14 cellular contexts compared by ENCODE assay signal in genomic region chr4:169062861-169063197, GRCh38. TPM values are rescaled to one million over a fixed set of nuclear protein-coding genes. Genes with fewer than 3 reads are reported as not detected.
DNase-seq lines count a peak whose midpoint lies in the region; ATAC-seq and TF ChIP-seq lines count a peak whose summit lies in the region.
"Had no signal": no experiment of that assay in that cellular context is flagged by ENCODE, and none has a peak within 500 bp of the region (broad histone marks: within the 10 kb centered on the region; RNA-seq: fewer than 3 reads in every experiment).

No MANE protein-coding gene starts in this region.

- H3K27me3 Mint-ChIP-seq in natural killer cell (ENCODE audit: low read depth in 2 of 2): no peaks in the 10 kb centered on the region
- H3K27me3 Mint-ChIP-seq in natural killer cell treated with Interleukin-12 subunit alpha and Interleukin-12 subunit beta and Interleukin-15 and Interleukin-18, amount 100 ng/mL, for 72 hours: no peaks in the 10 kb centered on the region

- DNase-seq in natural killer cell (no peak), right cardiac atrium (no peak), psoas muscle (no peak), HuH-7 (ENCODE audit: low spot score) (no peak), AG20443 (ENCODE audit: low spot score) (no peak)
- DNase-seq in natural killer cell treated with Interleukin-12 subunit alpha and Interleukin-12 subunit beta and Interleukin-15 and Interleukin-18, amount 100 ng/mL, for 72 hours (ENCODE audit: low spot score): no peak
- DNase-seq: activated CD8-positive, alpha-beta memory T cell treated with anti-CD3 and anti-CD28 coated beads, Interleukin-2, amount 50 U/mL, for 4 hours; amygdala; NCI-H1105; NCI-H510A treated with DMSO at 0.1 percent for 48 hours; stimulated activated CD4-positive, alpha-beta T cell treated with anti-CD3 and anti-CD28 coated beads, Interleukin-4, amount 100 ng/mL, for 1 hour; stimulated activated naive CD4-positive, alpha-beta T cell treated with Interleukin-2 at 50 U/mL for 16 hours had no signal

- H3K27ac ChIP-seq in right cardiac atrium (ENCODE audit: low read length): peak overlapping the region; percentile 92
- H3K27ac ChIP-seq in psoas muscle: peak overlapping the region; percentile 32

- H3K36me3 ChIP-seq in psoas muscle (ENCODE audit: insufficient read depth in 1 of 2, low read depth in 1 of 2): no peaks in the 10 kb centered on the region

- H3K9me3 Mint-ChIP-seq in natural killer cell: no peaks in the 10 kb centered on the region
- H3K9me3 Mint-ChIP-seq in natural killer cell treated with Interleukin-12 subunit alpha and Interleukin-12 subunit beta and Interleukin-15 and Interleukin-18, amount 100 ng/mL, for 72 hours: no peaks in the 10 kb centered on the region

- H3K27me3 ChIP-seq in right cardiac atrium (ENCODE audit: control insufficient read depth, insufficient read depth) (no peaks in the 10 kb centered on the region), psoas muscle (ENCODE audit: insufficient read depth in 3 of 3, low read length in 2 of 3) (no peaks in the 10 kb centered on the region)

- no peak overlapping the region for H3K27ac Mint-ChIP-seq in natural killer cell
- no peak overlapping the region for H3K27ac Mint-ChIP-seq in natural killer cell treated with Interleukin-12 subunit alpha and Interleukin-12 subunit beta and Interleukin-15 and Interleukin-18, amount 100 ng/mL, for 72 hours

- H3K36me3 Mint-ChIP-seq in natural killer cell: no peaks in the 10 kb centered on the region
- H3K36me3 Mint-ChIP-seq in natural killer cell treated with Interleukin-12 subunit alpha and Interleukin-12 subunit beta and Interleukin-15 and Interleukin-18, amount 100 ng/mL, for 72 hours: no peaks in the 10 kb centered on the region

- H3K9me3 ChIP-seq in right cardiac atrium (ENCODE audit: control insufficient read depth, low read length): no peaks in the 10 kb centered on the region
- no peaks in the 10 kb centered on the region for H3K9me3 ChIP-seq in psoas muscle

- TF ChIP-seq CTCF in natural killer cell (IDR thresholded peaks at IDR 0.05) (no peak), psoas muscle (IDR thresholded peaks at IDR 0.05) (no peak)

- intact Hi-C loops in natural killer cell (cut with micrococcal nuclease) (no loop called here), right cardiac atrium (cut with DNase I) (no loop called here), psoas muscle (cut with DNase I) (no loop called here)

- peaks cover 5 to 15% of the 10 kb centered on the region in 2 donors for H3K4me1 Mint-ChIP-seq in natural killer cell
- H3K4me1 Mint-ChIP-seq in natural killer cell treated with Interleukin-12 subunit alpha and Interleukin-12 subunit beta and Interleukin-15 and Interleukin-18, amount 100 ng/mL, for 72 hours (ENCODE audit: low read depth in 2 of 2): no peaks in the 10 kb centered on the region

- H3K4me1 ChIP-seq in right cardiac atrium (ENCODE audit: control insufficient read depth, insufficient read depth, low read length) (peaks cover 7% of the 10 kb centered on the region), psoas muscle (peaks cover 30% of the 10 kb centered on the region)

- no peak overlapping the region for H3K4me3 Mint-ChIP-seq in natural killer cell
- no peak overlapping the region for H3K4me3 Mint-ChIP-seq in natural killer cell treated with Interleukin-12 subunit alpha and Interleukin-12 subunit beta and Interleukin-15 and Interleukin-18, amount 100 ng/mL, for 72 hours

- WGBS in right cardiac atrium: 28% methylated on average over 5 of the region's 5 CpGs
- 65 to 74% (median 67%) methylated on average over 5 of the region's 5 CpGs for WGBS in psoas muscle, 3 donors

- peak in 2 of 3 donors; percentile 48 to 80 for ATAC-seq in natural killer cell
- no peak for ATAC-seq in natural killer cell treated with Interleukin-12 subunit alpha and Interleukin-12 subunit beta and Interleukin-15 and Interleukin-18, amount 100 ng/mL, for 72 hours
- peak; percentile 67 to 75 for ATAC-seq in right cardiac atrium
- no peak for ATAC-seq in psoas muscle
- no peak for ATAC-seq in GM21381 (IDR thresholded peaks at IDR 0.05; ENCODE audit: unreplicated experiment)
- ATAC-seq in GM19324 (IDR thresholded peaks at IDR 0.05; ENCODE audit: low FRiP score, unreplicated experiment): no peak

- H3K4me3 ChIP-seq in right cardiac atrium (ENCODE audit: low read length) (no peak overlapping the region), psoas muscle (no peak overlapping the region)

RNA-seq across cellular contexts. Expression of gene CBR4, which starts 52.8 kb away (rescaled TPM):
- 10 to 100 TPM; 17.2 to 28.1 (median 20.3) TPM for total RNA-seq in natural killer cell
- total RNA-seq in natural killer cell treated with Interleukin-12 subunit alpha and Interleukin-12 subunit beta and Interleukin-15 and Interleukin-18, amount 100 ng/mL, for 72 hours: 10 to 100 TPM in 1 of 2 donors, 1 to 10 TPM in 1; 9.2 to 21.6 TPM
- total RNA-seq in right cardiac atrium: 10 to 100 TPM; 14.6 to 19.7 (median 18.3) TPM
- polyA plus RNA-seq in right cardiac atrium: 14.1 TPM
- 10 to 100 TPM; 10.4 to 18.5 (median 14.9) TPM for total RNA-seq in psoas muscle
- 10 to 100 TPM in 1 of 3 donors, 1 to 10 TPM in 2; 5.2 to 16.3 (median 8.4) TPM for polyA plus RNA-seq in psoas muscle

Comparison
In these comparisons a context has a peak if more than half of its experiments do, and no peak if none do; other contexts are left out.
1. ATAC-seq: peak in natural killer cell (2 of 3) and right cardiac atrium (2 of 2); none in natural killer cell treated with Interleukin-12 subunit alpha and Interleukin-12 subunit beta and Interleukin-15 and Interleukin-18, amount 100 ng/mL, for 72 hours (0 of 2), psoas muscle (0 of 4), GM21381 (single experiment) and GM19324 (single experiment).